In genomic region chr4:102246416-102246815, GRCh38 we compare ENCODE assay signal across 22 cellular contexts.
"Had no signal": no experiment of that assay in that cellular context is flagged by ENCODE, and none has a peak within 500 bp of the region (broad histone marks: within the 10 kb centered on the region; RNA-seq: fewer than 3 reads in every experiment).

No MANE protein-coding gene starts in this region.

- H3K4me1 ChIP-seq: gastrocnemius medialis, lower lobe of right lung, parathyroid adenoma, right lobe of liver, stomach, testis, tibial nerve had no signal

- H3K36me3 ChIP-seq: gastrocnemius medialis, lower lobe of right lung, neutrophil, right lobe of liver, stomach, tibial nerve had no signal

- H3K27ac ChIP-seq: gastrocnemius medialis, lower lobe of right lung, neutrophil, parathyroid adenoma, right lobe of liver, stomach, testis, tibial nerve had no signal

- H3K36me3 Mint-ChIP-seq: memory B cell; natural killer cell treated with Interleukin-12 subunit alpha and Interleukin-12 subunit beta and Interleukin-15 and Interleukin-18, amount 100 ng/mL, for 72 hours; stimulated activated effector memory CD8-positive, alpha-beta T cell treated with anti-CD3 and anti-CD28 coated beads, Interleukin-12 subunit alpha, Interleukin-12 subunit beta, amount 100 ng/mL, for 72 hours had no signal

- H3K4me1 Mint-ChIP-seq: memory B cell; neural crest cell; stimulated activated effector memory CD8-positive, alpha-beta T cell treated with anti-CD3 and anti-CD28 coated beads, Interleukin-12 subunit alpha, Interleukin-12 subunit beta, amount 100 ng/mL, for 72 hours had no signal

- H3K9me3 ChIP-seq: gastrocnemius medialis, lower lobe of right lung, neutrophil, right lobe of liver, testis had no signal

- ATAC-seq: effector memory CD8-positive, alpha-beta T cell; gastrocnemius medialis; left ventricle myocardium superior; lower lobe of right lung; natural killer cell treated with Interleukin-12 subunit alpha and Interleukin-12 subunit beta and Interleukin-15 and Interleukin-18, amount 100 ng/mL, for 72 hours; right lobe of liver; stimulated activated effector memory CD8-positive, alpha-beta T cell treated with anti-CD3 and anti-CD28 coated beads, Interleukin-12 subunit alpha, Interleukin-12 subunit beta, amount 100 ng/mL, for 72 hours had no signal

- H3K9ac ChIP-seq: parathyroid adenoma had no signal

- H3K27me3 Mint-ChIP-seq: natural killer cell treated with Interleukin-12 subunit alpha and Interleukin-12 subunit beta and Interleukin-15 and Interleukin-18, amount 100 ng/mL, for 72 hours; progenitor cell of endocrine pancreas had no signal

- DNase-seq: cortex of kidney; effector memory CD8-positive, alpha-beta T cell; gastrocnemius medialis; head of caudate nucleus; left ventricle myocardium superior; lower lobe of right lung; right lobe of liver; small intestine; stimulated activated CD4-positive, alpha-beta T cell treated with anti-CD3 and anti-CD28 coated beads, Interleukin-12 subunit alpha, Interleukin-12 subunit beta, amount 100 ng/mL, for 4 hours; stimulated activated CD4-positive, alpha-beta T cell treated with anti-CD3 and anti-CD28 coated beads, Interleukin-1b, Interleukin-23, amount 100 ng/mL, for 48 hours; stimulated activated CD4-positive, alpha-beta T cell treated with anti-CD3 and anti-CD28 coated beads, Interleukin-4, amount 100 ng/mL, for 24 hours; stimulated activated naive CD4-positive, alpha-beta T cell treated with Interleukin-2 at 50 U/mL for 16 hours; stomach; testis had no signal

- H3K4me3 ChIP-seq: gastrocnemius medialis, lower lobe of right lung, right lobe of liver, stomach, testis, tibial nerve had no signal

- H3K4me3 Mint-ChIP-seq: effector memory CD8-positive, alpha-beta T cell; memory B cell; natural killer cell treated with Interleukin-12 subunit alpha and Interleukin-12 subunit beta and Interleukin-15 and Interleukin-18, amount 100 ng/mL, for 72 hours; neural crest cell; stimulated activated effector memory CD8-positive, alpha-beta T cell treated with anti-CD3 and anti-CD28 coated beads, Interleukin-12 subunit alpha, Interleukin-12 subunit beta, amount 100 ng/mL, for 72 hours had no signal

- H3K79me2 ChIP-seq: parathyroid adenoma had no signal

- H3K27ac Mint-ChIP-seq: effector memory CD8-positive, alpha-beta T cell; memory B cell; natural killer cell treated with Interleukin-12 subunit alpha and Interleukin-12 subunit beta and Interleukin-15 and Interleukin-18, amount 100 ng/mL, for 72 hours; progenitor cell of endocrine pancreas; stimulated activated effector memory CD8-positive, alpha-beta T cell treated with anti-CD3 and anti-CD28 coated beads, Interleukin-12 subunit alpha, Interleukin-12 subunit beta, amount 100 ng/mL, for 72 hours had no signal

- H3K27me3 ChIP-seq: gastrocnemius medialis, neutrophil, right lobe of liver, stomach, testis, tibial nerve had no signal

- H2AFZ ChIP-seq: parathyroid adenoma had no signal
